ENCODE assay signal across 27 cellular contexts in genomic region chr6:125453516-125453915, GRCh38.
"Had no signal": no experiment of that assay in that cellular context is flagged by ENCODE, and none has a peak within 500 bp of the region (broad histone marks: within the 10 kb centered on the region; RNA-seq: fewer than 3 reads in every experiment).

No MANE protein-coding gene starts in this region.

- ATAC-seq: activated CD8-positive, alpha-beta T cell treated with anti-CD3 and anti-CD28 coated beads for 36 hours; Panc1 had no signal

- H3K27ac ChIP-seq: ascending aorta, cardiac muscle cell, colonic mucosa, SJCRH30, SK-N-MC had no signal

- H3K4me1 ChIP-seq: ascending aorta, colonic mucosa, SJCRH30 had no signal

- H3K27me3 ChIP-seq: ascending aorta, cardiac muscle cell, colonic mucosa, SJCRH30 had no signal

- H3K4me3 ChIP-seq: ascending aorta, cardiac muscle cell, colonic mucosa, SJCRH30, SK-N-MC had no signal

- DNase-seq: activated CD4-positive, alpha-beta T cell treated with anti-CD3 and anti-CD28 coated beads, Interleukin-2, amount 10 ng/mL, durations not matched to agents 24 days and 14 days; activated CD4-positive, alpha-beta T cell treated with anti-CD3 and anti-CD28 coated beads, Interleukin-2, amount 50 U/mL, for 4 hours; activated CD8-positive, alpha-beta T cell treated with anti-CD3 and anti-CD28 coated beads for 36 hours; activated gamma-delta T cell; activated naive CD4-positive, alpha-beta T cell treated with Interleukin-2 at 50 U/mL for 16 hours; activated naive CD8-positive, alpha-beta T cell treated with anti-CD3 and anti-CD28 coated beads, Interleukin-2, amount 10 ng/mL, durations not matched to agents 7 days and 5 days; activated T-cell treated with anti-CD3 and anti-CD28 coated beads, Interleukin-2, amount 50 U/mL, for 24 hours; amygdala; colonic mucosa; MM.1S; MV-4-11; NCI-H1105; NCI-H1436 treated with DMSO at 0.1 percent for 48 hours; NCI-H1694 treated with DMSO at 0.1 percent for 48 hours; NCI-H2029; NCI-H2107; NCI-H2171; NCI-H510A; NCI-H526; NCI-H748 treated with DMSO at 0.1 percent for 48 hours; NK-92 treated with Interleukin-12 subunit alpha and Interleukin-12 subunit beta, amount 100 ng/mL, for 24 hours; SHP77; SJCRH30 had no signal

- H3K36me3 ChIP-seq: ascending aorta, cardiac muscle cell, colonic mucosa, SJCRH30 had no signal

- H3K9me3 ChIP-seq: ascending aorta, colonic mucosa, SJCRH30 had no signal
